Comparison of ENCODE assay signal across 8 cellular contexts in the genomic region with DNA sequence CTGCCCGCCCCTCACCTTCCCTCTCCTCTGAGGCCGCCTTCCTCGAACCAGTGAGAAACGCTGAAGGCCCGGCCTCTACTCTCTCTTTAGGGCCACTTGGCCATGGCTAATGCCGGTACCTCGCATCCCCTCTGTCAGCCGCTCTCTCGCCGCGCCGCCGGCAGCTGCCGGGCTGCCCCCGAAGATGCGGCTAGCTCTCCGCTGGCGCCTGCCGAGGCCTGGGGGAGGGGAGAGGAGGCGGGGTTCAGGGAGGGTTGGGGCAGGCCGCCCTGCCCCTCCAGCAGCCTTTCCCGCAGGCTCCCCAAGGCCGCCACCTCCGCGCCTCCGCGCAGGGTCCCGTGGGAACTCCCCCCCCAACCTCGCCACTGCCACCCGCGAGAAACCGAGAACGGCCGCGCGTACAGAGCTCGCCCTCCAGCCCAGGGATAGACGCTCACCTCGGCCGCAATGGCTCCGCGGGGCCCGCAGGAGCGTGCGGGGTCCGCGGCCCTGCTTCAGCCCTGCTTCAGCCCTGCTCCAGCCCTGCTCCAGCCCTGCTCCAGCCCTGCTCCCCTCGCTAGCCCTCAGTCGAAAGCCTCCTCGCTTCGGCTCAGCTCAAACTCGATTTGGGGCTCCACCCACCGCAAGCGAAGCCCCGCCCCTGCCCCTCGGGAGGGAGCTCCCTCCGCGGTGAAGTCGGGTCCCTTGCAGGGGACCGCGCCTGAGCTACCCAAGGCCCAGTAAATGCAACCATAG. TPM values are rescaled to one million over a fixed set of nuclear protein-coding genes. Genes with fewer than 3 reads are reported as not detected.
DNase-seq lines count a peak whose midpoint lies in the region; ATAC-seq and TF ChIP-seq lines count a peak whose summit lies in the region.

A gene with protein sequence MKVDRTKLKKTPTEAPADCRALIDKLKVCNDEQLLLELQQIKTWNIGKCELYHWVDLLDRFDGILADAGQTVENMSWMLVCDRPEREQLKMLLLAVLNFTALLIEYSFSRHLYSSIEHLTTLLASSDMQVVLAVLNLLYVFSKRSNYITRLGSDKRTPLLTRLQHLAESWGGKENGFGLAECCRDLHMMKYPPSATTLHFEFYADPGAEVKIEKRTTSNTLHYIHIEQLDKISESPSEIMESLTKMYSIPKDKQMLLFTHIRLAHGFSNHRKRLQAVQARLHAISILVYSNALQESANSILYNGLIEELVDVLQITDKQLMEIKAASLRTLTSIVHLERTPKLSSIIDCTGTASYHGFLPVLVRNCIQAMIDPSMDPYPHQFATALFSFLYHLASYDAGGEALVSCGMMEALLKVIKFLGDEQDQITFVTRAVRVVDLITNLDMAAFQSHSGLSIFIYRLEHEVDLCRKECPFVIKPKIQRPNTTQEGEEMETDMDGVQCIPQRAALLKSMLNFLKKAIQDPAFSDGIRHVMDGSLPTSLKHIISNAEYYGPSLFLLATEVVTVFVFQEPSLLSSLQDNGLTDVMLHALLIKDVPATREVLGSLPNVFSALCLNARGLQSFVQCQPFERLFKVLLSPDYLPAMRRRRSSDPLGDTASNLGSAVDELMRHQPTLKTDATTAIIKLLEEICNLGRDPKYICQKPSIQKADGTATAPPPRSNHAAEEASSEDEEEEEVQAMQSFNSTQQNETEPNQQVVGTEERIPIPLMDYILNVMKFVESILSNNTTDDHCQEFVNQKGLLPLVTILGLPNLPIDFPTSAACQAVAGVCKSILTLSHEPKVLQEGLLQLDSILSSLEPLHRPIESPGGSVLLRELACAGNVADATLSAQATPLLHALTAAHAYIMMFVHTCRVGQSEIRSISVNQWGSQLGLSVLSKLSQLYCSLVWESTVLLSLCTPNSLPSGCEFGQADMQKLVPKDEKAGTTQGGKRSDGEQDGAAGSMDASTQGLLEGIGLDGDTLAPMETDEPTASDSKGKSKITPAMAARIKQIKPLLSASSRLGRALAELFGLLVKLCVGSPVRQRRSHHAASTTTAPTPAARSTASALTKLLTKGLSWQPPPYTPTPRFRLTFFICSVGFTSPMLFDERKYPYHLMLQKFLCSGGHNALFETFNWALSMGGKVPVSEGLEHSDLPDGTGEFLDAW (N-terminal part only) (minus strand): TSS at position 569 of the 735 bp plus-strand sequence. CDS start 32,612 bp downstream, outside the sequence.

- H3K4me1 Mint-ChIP-seq in CD4-positive, alpha-beta memory T cell = peaks cover 11 to 40% (median 22%) of the 10 kb centered on the region in 4 donors

- intact Hi-C loops in CD4-positive, alpha-beta memory T cell (cut with micrococcal nuclease) = loop anchor here (10.0 kb wide), 2 partner anchors 948 to 1118 kb away; partner anchors contain the start of gene MAGED2
- intact Hi-C loops in mucosa of descending colon (cut with DNase I, micrococcal nuclease) = no loop called here

- H3K27me3 Mint-ChIP-seq in CD4-positive, alpha-beta memory T cell = no peaks in the 10 kb centered on the region

- no peaks in the 10 kb centered on the region for H3K9me3 ChIP-seq in CD4-positive, alpha-beta memory T cell (ENCODE audit: control insufficient read depth in 1 of 2, low read length in 2 of 2)
- no peaks in the 10 kb centered on the region for H3K9me3 ChIP-seq in mucosa of descending colon

- CTCF ChIA-PET in CD4-positive, alpha-beta memory T cell (lab: Charles Lee; ENCODE audit: partially characterized antibody) = interaction anchor here (2.3 to 4.5 kb wide), 2 partner anchors 29 to 146 kb away, joined by 10 to 29 read pairs; no protein-coding TSS in a partner anchor

- no peak for TF ChIP-seq CTCF in mucosa of descending colon (IDR thresholded peaks at IDR 0.05)

- peak within 1 kb of the TSS; percentile 88 to 97 (median 90) for H3K4me3 Mint-ChIP-seq in CD4-positive, alpha-beta memory T cell

- H3K36me3 ChIP-seq in CD4-positive, alpha-beta memory T cell (ENCODE audit: insufficient read depth, low read length) = peaks cover 5% of the 10 kb centered on the region
- no peaks in the 10 kb centered on the region for H3K36me3 ChIP-seq in mucosa of descending colon (ENCODE audit: low read depth)

- peak within 1 kb of the TSS; percentile 63 to 76 for H3K4me3 ChIP-seq in CD4-positive, alpha-beta memory T cell (ENCODE audit: low read length in 2 of 2)
- H3K4me3 ChIP-seq in mucosa of descending colon = peak within 1 kb of the TSS; percentile 56

- H3K36me3 Mint-ChIP-seq in CD4-positive, alpha-beta memory T cell = peaks cover 0 to 18% of the 10 kb centered on the region in 2 donors

- peak within 1 kb of the TSS; percentile 81 to 99 (median 94) for H3K27ac Mint-ChIP-seq in CD4-positive, alpha-beta memory T cell

- ATAC-seq in GM21367 (IDR thresholded peaks at IDR 0.05; ENCODE audit: unreplicated experiment) (peak; percentile 38), mucosa of descending colon (peak; percentile 57)

- peaks cover 0 to 2% (median 0%) of the 10 kb centered on the region in 8 donors for H3K9me3 Mint-ChIP-seq in CD4-positive, alpha-beta memory T cell

- no peaks in the 10 kb centered on the region for H3K27me3 ChIP-seq in CD4-positive, alpha-beta memory T cell (ENCODE audit: insufficient read depth, low read length)

- H3K4me1 ChIP-seq in CD4-positive, alpha-beta memory T cell (ENCODE audit: insufficient read depth, low read length) = peaks cover 30% of the 10 kb centered on the region
- peaks cover 6% of the 10 kb centered on the region for H3K4me1 ChIP-seq in mucosa of descending colon (ENCODE audit: low read depth)

- peak; percentile 73 to 83 (median 75) for DNase-seq in CD4-positive, alpha-beta memory T cell
- DNase-seq in HuH-7.5 (ENCODE audit: low spot score) (peak; percentile 36), OCI-M2 (lab: John Stamatoyannopoulos, UW; ENCODE audit: unreplicated experiment) (peak; percentile 20), activated T-cell treated with anti-CD3 and anti-CD28 coated beads for 24 hours (ENCODE audit: low read depth) (peak; percentile 79), epithelial cell of prostate (ENCODE audit: low read depth, low spot score) (no peak), mucosa of descending colon (peak; percentile 87 to 88 (median 88))
- DNase-seq in stimulated activated CD8-positive, alpha-beta memory T cell treated with anti-CD3 and anti-CD28 coated beads, Interleukin-4, amount 100 ng/mL, for 1 hour (ENCODE audit: low read depth in 2 of 2, low spot score in 1 of 2) = peak; percentile 42 to 63

- peak within 1 kb of the TSS; percentile 80 for H3K27ac ChIP-seq in CD4-positive, alpha-beta memory T cell (ENCODE audit: low read depth, low read length)
- H3K27ac ChIP-seq in epithelial cell of prostate = peak within 1 kb of the TSS; percentile 85

- POLR2A ChIA-PET in CD4-positive, alpha-beta memory T cell (lab: Charles Lee; ENCODE audit: partially characterized antibody) = interaction anchor here (0.7 to 6.0 kb wide), 9 partner anchors 11 to 1371 kb away, joined by 3 to 106 read pairs (median 3); partner anchors contain the start of genes PHF8 and TSPYL2

RNA-seq across cellular contexts. Expression of the gene that starts here (rescaled TPM):
- total RNA-seq in CD4-positive, alpha-beta memory T cell = 100 to 1,000 TPM; 176 to 202 TPM
- 10 to 100 TPM in 1 of 2 donors, 1 to 10 TPM in 1; 3.3 to 19.0 TPM for polyA plus RNA-seq in CD4-positive, alpha-beta memory T cell
- 100 to 1,000 TPM; 136 to 200 (median 152) TPM for total RNA-seq in mucosa of descending colon
